In the genomic region with DNA sequence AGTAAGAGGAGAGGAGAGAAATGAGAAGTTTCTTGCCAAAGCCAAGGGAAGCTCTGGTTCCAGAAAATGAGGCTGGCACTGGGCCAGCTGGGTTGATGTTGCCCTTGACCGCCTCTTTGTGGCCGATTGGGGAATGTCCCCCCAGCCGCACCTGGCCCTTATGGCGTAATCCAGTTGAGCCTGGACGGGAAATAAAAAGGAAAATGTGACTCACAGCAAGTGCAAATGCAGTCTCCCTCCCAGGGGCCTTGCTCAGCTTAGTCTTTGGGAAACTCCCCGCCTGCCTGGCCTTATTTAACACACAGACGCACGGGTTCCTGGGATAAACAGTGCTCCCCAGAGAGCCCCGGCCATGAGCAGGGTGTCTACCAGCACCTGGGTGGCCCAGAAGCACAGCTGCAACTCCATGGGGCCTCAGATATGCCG, we compare ENCODE assay signal across 1 cellular context.
TF ChIP-seq lines count a peak whose summit lies in the region.

No MANE protein-coding gene starts in this region.

TF ChIP-seq in GM12878, 131 proteins besides CTCF, POLR2A, EP300 and RAD21 (continued from another document):
- TF ChIP-seq USF2 (IDR thresholded peaks at IDR 0.05; ENCODE audit: borderline replicate concordance, low read depth, low read length) (no peak), TCF3 (IDR thresholded peaks at IDR 0.05; ENCODE audit: borderline replicate concordance, insufficient read depth, low read depth, low read length) (peak; percentile 92), CBFB (IDR thresholded peaks at IDR 0.05; ENCODE audit: low read depth) (peak; percentile 85), IRF4 (IDR thresholded peaks at IDR 0.05; ENCODE audit: low read depth, low read length) (no peak; the same call in none of the 2 replicates), MTA3 (IDR thresholded peaks at IDR 0.05; ENCODE audit: borderline replicate concordance, low read length) (no peak), CHD1 (IDR thresholded peaks at IDR 0.05; ENCODE audit: low read depth, low read length) (no peak), ZNF207 (IDR thresholded peaks at IDR 0.05; ENCODE audit: borderline replicate concordance) (peak; percentile 84; the same call in 1 of the 2 replicates), E2F8 (IDR thresholded peaks at IDR 0.05; ENCODE audit: low read depth, partially characterized antibody) (no peak), HSF1 (IDR thresholded peaks at IDR 0.05; ENCODE audit: low read depth, low read length) (no peak), PML (IDR thresholded peaks at IDR 0.05; ENCODE audit: low read length) (0 out of 2 replicates have a peak, but pooled peaks have one; percentile 62), IKZF2 (IDR thresholded peaks at IDR 0.05) (peak; percentile 98), TCF7 (IDR thresholded peaks at IDR 0.05; ENCODE audit: borderline replicate concordance) (no peak), LARP7 (IDR thresholded peaks at IDR 0.05) (no peak), RUNX3 (IDR thresholded peaks at IDR 0.05; ENCODE audit: low read length) (peak; percentile 91)
